In genomic region chr4:142191901-142192300, GRCh38 we compare ENCODE assay signal across 30 cellular contexts.
"Had no signal": no experiment of that assay in that cellular context is flagged by ENCODE, and none has a peak within 500 bp of the region (broad histone marks: within the 10 kb centered on the region; RNA-seq: fewer than 3 reads in every experiment).

No MANE protein-coding gene starts in this region.

- H3K27ac Mint-ChIP-seq: activated B cell treated with CpG ODN at 0.5 μM for 24 hours; activated CD8-positive, alpha-beta memory T cell treated with anti-CD3 and anti-CD28 coated beads, Interleukin-2, amount 10 ng/mL, durations not matched to agents 7 days and 5 days; activated CD8-positive, alpha-beta T cell treated with anti-CD3 and anti-CD28 coated beads for 36 hours; activated naive CD4-positive, alpha-beta T cell treated with anti-CD3 and anti-CD28 coated beads for 36 hours; activated naive CD4-positive, alpha-beta T cell treated with anti-CD3 and anti-CD28 coated beads, Interleukin-2, amount 50 U/mL, for 24 hours; activated naive CD8-positive, alpha-beta T cell treated with anti-CD3 and anti-CD28 coated beads, Interleukin-2, amount 10 ng/mL, durations not matched to agents 7 days and 5 days; activated T-helper 1 cell treated with anti-CD3 and anti-CD28 coated beads, Interleukin-12 subunit alpha, Interleukin-12 subunit beta, Interleukin-2, Interleukin-4 antibody, amounts not matched to agents 30 ng/mL and 10 ng/mL and 1 ng/mL, durations not matched to agents 14 hours and 24 hours and 36 hours; activated T-helper 2 cell treated with anti-CD3 and anti-CD28 coated beads, Interferon-gamma antibody, Interleukin-2, Interleukin-4, amounts not matched to agents 10 μg/mL and 5 μg/mL and 100 μg/mL, durations not matched to agents 14 hours and 24 hours and 36 hours; brain; T-helper 17 cell; T-helper 2 cell treated with Interferon-gamma antibody and Interleukin-4, amounts not matched to agents 5 μg/mL and 100 μg/mL, for 36 hours had no signal

- H3K36me3 Mint-ChIP-seq: brain had no signal

- H3K4me3 Mint-ChIP-seq: activated B cell treated with CpG ODN at 0.5 μM for 24 hours; activated CD8-positive, alpha-beta memory T cell treated with anti-CD3 and anti-CD28 coated beads, Interleukin-2, amount 10 ng/mL, durations not matched to agents 7 days and 5 days; activated CD8-positive, alpha-beta T cell treated with anti-CD3 and anti-CD28 coated beads for 36 hours; activated naive CD4-positive, alpha-beta T cell treated with anti-CD3 and anti-CD28 coated beads for 36 hours; activated naive CD4-positive, alpha-beta T cell treated with anti-CD3 and anti-CD28 coated beads, Interleukin-2, amount 50 U/mL, for 24 hours; activated naive CD8-positive, alpha-beta T cell treated with anti-CD3 and anti-CD28 coated beads, Interleukin-2, amount 10 ng/mL, durations not matched to agents 7 days and 5 days; activated T-helper 1 cell treated with anti-CD3 and anti-CD28 coated beads, Interleukin-12 subunit alpha, Interleukin-12 subunit beta, Interleukin-2, Interleukin-4 antibody, amounts not matched to agents 30 ng/mL and 10 ng/mL and 1 ng/mL, durations not matched to agents 14 hours and 24 hours and 36 hours; brain; T-helper 17 cell; T-helper 2 cell treated with Interferon-gamma antibody and Interleukin-4, amounts not matched to agents 5 μg/mL and 100 μg/mL, for 36 hours had no signal

- H3K4me1 Mint-ChIP-seq: activated B cell treated with CpG ODN at 0.5 μM for 24 hours; activated CD8-positive, alpha-beta memory T cell treated with anti-CD3 and anti-CD28 coated beads, Interleukin-2, amount 10 ng/mL, durations not matched to agents 7 days and 5 days had no signal

- H3K27me3 Mint-ChIP-seq: activated B cell treated with CpG ODN at 0.5 μM for 24 hours; activated CD8-positive, alpha-beta memory T cell treated with anti-CD3 and anti-CD28 coated beads, Interleukin-2, amount 10 ng/mL, durations not matched to agents 7 days and 5 days; activated CD8-positive, alpha-beta T cell treated with anti-CD3 and anti-CD28 coated beads for 36 hours; activated naive CD4-positive, alpha-beta T cell treated with anti-CD3 and anti-CD28 coated beads, Interleukin-2, amount 50 U/mL, for 24 hours; activated naive CD8-positive, alpha-beta T cell treated with anti-CD3 and anti-CD28 coated beads, Interleukin-2, amount 10 ng/mL, durations not matched to agents 7 days and 5 days; brain; T-helper 17 cell had no signal

- H3K4me3 ChIP-seq: ascending aorta, breast epithelium, cardiac muscle cell, colonic mucosa, esophagus squamous epithelium had no signal

- DNase-seq: activated B cell treated with CpG ODN at 0.5 μM for 24 hours; activated CD4-positive, alpha-beta T cell treated with anti-CD3 and anti-CD28 coated beads for 48 hours; activated CD4-positive, alpha-beta T cell treated with anti-CD3 and anti-CD28 coated beads, Interleukin-2, amount 50 U/mL, for 1 hour; activated CD4-positive, alpha-beta T cell treated with anti-CD3 and anti-CD28 coated beads, Interleukin-2, amount 50 U/mL, for 48 hours; activated CD8-positive, alpha-beta memory T cell treated with anti-CD3 and anti-CD28 coated beads, Interleukin-2, amount 10 ng/mL, durations not matched to agents 7 days and 5 days; activated CD8-positive, alpha-beta memory T cell treated with anti-CD3 and anti-CD28 coated beads, Interleukin-2, amount 50 U/mL, for 4 hours; activated CD8-positive, alpha-beta T cell treated with anti-CD3 and anti-CD28 coated beads for 36 hours; activated effector memory CD4-positive, alpha-beta T cell treated with anti-CD3 and anti-CD28 coated beads, Interleukin-2, amount 50 U/mL, for 16 hours; activated naive CD4-positive, alpha-beta T cell treated with anti-CD3 and anti-CD28 coated beads for 36 hours; activated naive CD8-positive, alpha-beta T cell treated with anti-CD3 and anti-CD28 coated beads, Interleukin-2, amount 10 ng/mL, durations not matched to agents 7 days and 5 days; activated T-cell treated with anti-CD3 and anti-CD28 coated beads, Interleukin-2, amount 50 U/mL, for 1 hour; activated T-cell treated with anti-CD3 and anti-CD28 coated beads, Interleukin-2, amount 50 U/mL, for 48 hours; central memory CD4-positive, alpha-beta T cell; cerebellar nuclear complex; colonic mucosa; effector CD8-positive, alpha-beta T cell; esophagus squamous epithelium; head of caudate nucleus; hippocampal formation; T-helper 17 cell; T1000; WERI-Rb-1 had no signal

- H3K9me3 Mint-ChIP-seq: activated B cell treated with CpG ODN at 0.5 μM for 24 hours; activated CD8-positive, alpha-beta T cell treated with anti-CD3 and anti-CD28 coated beads for 36 hours; activated naive CD4-positive, alpha-beta T cell treated with anti-CD3 and anti-CD28 coated beads for 36 hours; activated naive CD4-positive, alpha-beta T cell treated with anti-CD3 and anti-CD28 coated beads, Interleukin-2, amount 50 U/mL, for 24 hours; activated naive CD8-positive, alpha-beta T cell treated with anti-CD3 and anti-CD28 coated beads, Interleukin-2, amount 10 ng/mL, durations not matched to agents 7 days and 5 days; activated T-helper 1 cell treated with anti-CD3 and anti-CD28 coated beads, Interleukin-12 subunit alpha, Interleukin-12 subunit beta, Interleukin-2, Interleukin-4 antibody, amounts not matched to agents 30 ng/mL and 10 ng/mL and 1 ng/mL, durations not matched to agents 14 hours and 24 hours and 36 hours; activated T-helper 2 cell treated with anti-CD3 and anti-CD28 coated beads, Interferon-gamma antibody, Interleukin-2, Interleukin-4, amounts not matched to agents 10 μg/mL and 5 μg/mL and 100 μg/mL, durations not matched to agents 14 hours and 24 hours and 36 hours; brain; T-helper 2 cell treated with Interferon-gamma antibody and Interleukin-4, amounts not matched to agents 5 μg/mL and 100 μg/mL, for 36 hours had no signal
